ENCODE assay signal across 11 cellular contexts in genomic region chr1:59669752-59670312, GRCh38.
DNase-seq lines count a peak whose midpoint lies in the region.
"Had no signal": no experiment of that assay in that cellular context is flagged by ENCODE, and none has a peak within 500 bp of the region (broad histone marks: within the 10 kb centered on the region; RNA-seq: fewer than 3 reads in every experiment).

No MANE protein-coding gene starts in this region.

- H2BK120ac ChIP-seq in mesendoderm (ENCODE audit: low read depth, low read length), result no peak overlapping the region

- H3K4me2 ChIP-seq in mesendoderm (ENCODE audit: low read length), result no peak overlapping the region

- peaks cover 4% of the 10 kb centered on the region for H3K4me1 ChIP-seq in mesendoderm (ENCODE audit: control insufficient read depth, low read depth, low read length)

- H2AK5ac ChIP-seq in mesendoderm (ENCODE audit: low read length), result no peak overlapping the region

- H4K8ac ChIP-seq in mesendoderm (ENCODE audit: low read depth, low read length), result no peak overlapping the region

- no peaks in the 10 kb centered on the region for H3K36me3 ChIP-seq in mesendoderm (ENCODE audit: control insufficient read depth, insufficient read depth, low read length)

- WGBS in mesendoderm (ENCODE audit: extremely low coverage, insufficient coverage, low lambda C conversion rate), result no CpG with 5 or more reads among the region's 9 CpGs

- no peak overlapping the region for H3K23ac ChIP-seq in mesendoderm (ENCODE audit: low read length)

- H4K5ac ChIP-seq in mesendoderm (ENCODE audit: low read length), result no peak overlapping the region

- peak overlapping the region; percentile 19 for H3K56ac ChIP-seq in mesendoderm (ENCODE audit: low read length)

- H3K79me1 ChIP-seq in mesendoderm (ENCODE audit: low read length), result no peaks in the 10 kb centered on the region

- H3K18ac ChIP-seq in mesendoderm (ENCODE audit: low read length), result no peak overlapping the region

- no peaks in the 10 kb centered on the region for H3K79me2 ChIP-seq in mesendoderm (ENCODE audit: control insufficient read depth, insufficient read depth, low read length)

- H2BK5ac ChIP-seq in mesendoderm (ENCODE audit: low read length), result peak overlapping the region; percentile 26

- H3K27ac ChIP-seq in mesendoderm (ENCODE audit: low read depth, low read length), result peak overlapping the region; percentile 30

- no peak overlapping the region for H3K4me3 ChIP-seq in mesendoderm (ENCODE audit: low read length)
- H3K4me3 ChIP-seq: mucosa of descending colon had no signal

- no peak overlapping the region for H3K9ac ChIP-seq in mesendoderm (ENCODE audit: low read length)

- H3K27me3 ChIP-seq in mesendoderm (ENCODE audit: insufficient read depth, low read length, poor library complexity), result no peaks in the 10 kb centered on the region

- H3K4ac ChIP-seq in mesendoderm (ENCODE audit: low read depth, low read length), result no peak overlapping the region

- no peak overlapping the region for H2BK15ac ChIP-seq in mesendoderm (replicated peaks; ENCODE audit: low read depth)

- DNase-seq in NCI-H226, result peak; percentile 20
- peak; percentile 25 for DNase-seq in epidermal melanocyte (ENCODE audit: insufficient read length, low spot score)
- DNase-seq in mesendoderm, result peak; percentile 93
- peak; percentile 40 for DNase-seq in stromal cell of bone marrow (ENCODE audit: low read depth)
- DNase-seq in NCI-H2107 treated with DMSO at 0.1 percent for 48 hours (lab: John Stamatoyannopoulos, UW; ENCODE audit: unreplicated experiment), result no peak
- no peak for DNase-seq in activated T-cell treated with anti-CD3 and anti-CD28 coated beads, Interleukin-2, amount 50 U/mL, for 48 hours
- no peak for DNase-seq in T-helper 1 cell
- DNase-seq in ureter (ENCODE audit: low spot score), result no peak
- DNase-seq: activated CD4-positive, alpha-beta T cell treated with anti-CD3 and anti-CD28 coated beads, Interleukin-2, amount 50 U/mL, for 48 hours; dermis blood vessel endothelial cell; mucosa of descending colon had no signal

Comparison
In these comparisons a context has a peak if more than half of its experiments do, and no peak if none do; other contexts are left out.
1. DNase-seq: peak in NCI-H226 (single experiment), epidermal melanocyte (single experiment), mesendoderm (single experiment) and stromal cell of bone marrow (single experiment); none in NCI-H2107 treated with DMSO at 0.1 percent for 48 hours (single experiment), activated T-cell treated with anti-CD3 and anti-CD28 coated beads, Interleukin-2, amount 50 U/mL, for 48 hours (0 of 2), T-helper 1 cell (0 of 5) and ureter (single experiment).